ENCODE assay signal across 1 cellular context in the genomic region with DNA sequence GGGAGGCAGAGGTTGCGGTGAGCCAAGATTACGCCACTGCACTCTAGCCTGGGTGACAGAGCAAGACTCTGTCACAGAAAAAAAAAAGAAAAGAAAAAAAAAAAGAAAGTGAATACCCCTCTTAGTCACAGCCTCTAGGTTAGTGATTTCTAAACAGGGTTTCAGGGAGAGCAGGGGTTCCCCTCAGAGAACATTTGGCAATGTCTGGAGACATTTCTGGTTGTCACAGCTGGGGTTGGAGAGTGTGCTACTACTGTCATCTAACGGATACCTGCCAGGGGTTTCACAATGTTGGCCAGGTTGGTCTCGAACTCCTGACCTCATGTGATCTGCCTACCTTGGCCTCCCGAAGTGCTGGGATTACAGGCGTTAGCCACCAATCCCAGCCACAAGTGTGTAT.
TF ChIP-seq lines count a peak whose summit lies in the region.

No MANE protein-coding gene starts in this region.

TF ChIP-seq in GM12878, 131 proteins besides CTCF, POLR2A, EP300 and RAD21 (continued from another document):
- TF ChIP-seq, protein P1, sequence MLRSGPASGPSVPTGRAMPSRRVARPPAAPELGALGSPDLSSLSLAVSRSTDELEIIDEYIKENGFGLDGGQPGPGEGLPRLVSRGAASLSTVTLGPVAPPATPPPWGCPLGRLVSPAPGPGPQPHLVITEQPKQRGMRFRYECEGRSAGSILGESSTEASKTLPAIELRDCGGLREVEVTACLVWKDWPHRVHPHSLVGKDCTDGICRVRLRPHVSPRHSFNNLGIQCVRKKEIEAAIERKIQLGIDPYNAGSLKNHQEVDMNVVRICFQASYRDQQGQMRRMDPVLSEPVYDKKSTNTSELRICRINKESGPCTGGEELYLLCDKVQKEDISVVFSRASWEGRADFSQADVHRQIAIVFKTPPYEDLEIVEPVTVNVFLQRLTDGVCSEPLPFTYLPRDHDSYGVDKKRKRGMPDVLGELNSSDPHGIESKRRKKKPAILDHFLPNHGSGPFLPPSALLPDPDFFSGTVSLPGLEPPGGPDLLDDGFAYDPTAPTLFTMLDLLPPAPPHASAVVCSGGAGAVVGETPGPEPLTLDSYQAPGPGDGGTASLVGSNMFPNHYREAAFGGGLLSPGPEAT (IDR thresholded peaks at IDR 0.05; ENCODE audit: low read depth), result peak; percentile 39; the same call in 1 of the 2 replicates
- TF ChIP-seq EED (IDR thresholded peaks at IDR 0.05; ENCODE audit: low read depth), result peak; percentile 80
- peak; percentile 53; the same call in 1 of the 2 replicates for TF ChIP-seq MTA2 (IDR thresholded peaks at IDR 0.05; ENCODE audit: low read depth)
- TF ChIP-seq, protein P2, sequence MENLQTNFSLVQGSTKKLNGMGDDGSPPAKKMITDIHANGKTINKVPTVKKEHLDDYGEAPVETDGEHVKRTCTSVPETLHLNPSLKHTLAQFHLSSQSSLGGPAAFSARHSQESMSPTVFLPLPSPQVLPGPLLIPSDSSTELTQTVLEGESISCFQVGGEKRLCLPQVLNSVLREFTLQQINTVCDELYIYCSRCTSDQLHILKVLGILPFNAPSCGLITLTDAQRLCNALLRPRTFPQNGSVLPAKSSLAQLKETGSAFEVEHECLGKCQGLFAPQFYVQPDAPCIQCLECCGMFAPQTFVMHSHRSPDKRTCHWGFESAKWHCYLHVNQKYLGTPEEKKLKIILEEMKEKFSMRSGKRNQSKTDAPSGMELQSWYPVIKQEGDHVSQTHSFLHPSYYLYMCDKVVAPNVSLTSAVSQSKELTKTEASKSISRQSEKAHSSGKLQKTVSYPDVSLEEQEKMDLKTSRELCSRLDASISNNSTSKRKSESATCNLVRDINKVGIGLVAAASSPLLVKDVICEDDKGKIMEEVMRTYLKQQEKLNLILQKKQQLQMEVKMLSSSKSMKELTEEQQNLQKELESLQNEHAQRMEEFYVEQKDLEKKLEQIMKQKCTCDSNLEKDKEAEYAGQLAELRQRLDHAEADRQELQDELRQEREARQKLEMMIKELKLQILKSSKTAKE (IDR thresholded peaks at IDR 0.05; ENCODE audit: low read depth, poor library complexity, severe bottlenecking), result peak; percentile 69
- peak; percentile 45; the same call in 1 of the 2 replicates for TF ChIP-seq CBX5 (IDR thresholded peaks at IDR 0.05; ENCODE audit: low read depth)
- TF ChIP-seq CREM (IDR thresholded peaks at IDR 0.05; ENCODE audit: low read depth), result peak; percentile 53; the same call in 1 of the 2 replicates
TF ChIP-seq in GM12878: peak in this region for 23; not testable (repeated sequence) for 108.
